Comparison of ENCODE assay signal across 2 cellular contexts in the genomic region with DNA sequence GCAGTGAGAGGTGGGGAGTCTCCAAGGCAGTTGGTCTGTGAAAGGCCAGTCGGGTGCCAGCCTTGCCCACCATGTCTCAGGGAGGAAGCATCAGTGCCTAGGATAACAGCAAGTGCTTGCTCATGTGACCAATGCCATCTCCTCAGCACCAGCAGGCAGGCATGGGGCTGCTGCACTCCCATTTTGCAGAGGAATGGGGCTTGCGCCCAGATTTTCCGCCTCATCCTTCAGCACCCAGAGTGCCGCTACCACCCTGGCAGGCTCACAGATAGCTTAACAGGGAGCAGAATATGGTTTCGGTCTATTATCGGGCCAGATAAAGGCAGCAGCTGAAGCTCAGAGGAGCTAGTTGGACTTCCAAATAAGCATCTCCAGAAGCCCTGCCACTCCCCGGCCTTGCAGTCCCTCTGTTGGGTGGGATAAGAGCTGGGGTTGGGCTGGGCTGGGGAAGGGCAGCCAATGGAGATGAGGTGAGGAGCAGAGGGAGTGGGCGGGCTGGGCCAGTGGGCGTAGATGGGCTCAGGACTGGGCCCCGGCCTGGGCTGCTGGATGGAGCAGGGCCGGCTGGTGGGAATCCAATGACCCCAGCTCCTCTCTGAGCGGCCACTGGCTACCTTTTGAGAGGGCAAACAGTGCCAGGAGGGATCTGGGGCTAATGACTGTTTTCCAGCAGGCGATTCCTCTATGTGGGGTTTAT.
TF ChIP-seq lines count a peak whose summit lies in the region.

No MANE protein-coding gene starts in this region.

TF ChIP-seq in GM23338, 12 proteins besides CTCF, POLR2A, EP300 and RAD21 (continues in another document):
- TF ChIP-seq STAT1 (IDR thresholded peaks at IDR 0.05; ENCODE audit: unreplicated experiment) (no peak), NANOG (IDR thresholded peaks at IDR 0.05; ENCODE audit: borderline replicate concordance) (no peak), CREB1 (CRISPR knock-in tag; IDR thresholded peaks at IDR 0.05; ENCODE audit: low read depth) (no peak), ZNF114 (CRISPR knock-in tag; IDR thresholded peaks at IDR 0.05) (no peak), ZNF331 (CRISPR knock-in tag; IDR thresholded peaks at IDR 0.05; ENCODE audit: low read depth) (no peak), EZH2phosphoT487 (IDR thresholded peaks at IDR 0.05; ENCODE audit: unreplicated experiment) (no peak), EZH2 (IDR thresholded peaks at IDR 0.05; ENCODE audit: low read depth, unreplicated experiment) (no peak), JUNB (IDR thresholded peaks at IDR 0.05; ENCODE audit: unreplicated experiment) (no peak)
- TF ChIP-seq, protein P1, sequence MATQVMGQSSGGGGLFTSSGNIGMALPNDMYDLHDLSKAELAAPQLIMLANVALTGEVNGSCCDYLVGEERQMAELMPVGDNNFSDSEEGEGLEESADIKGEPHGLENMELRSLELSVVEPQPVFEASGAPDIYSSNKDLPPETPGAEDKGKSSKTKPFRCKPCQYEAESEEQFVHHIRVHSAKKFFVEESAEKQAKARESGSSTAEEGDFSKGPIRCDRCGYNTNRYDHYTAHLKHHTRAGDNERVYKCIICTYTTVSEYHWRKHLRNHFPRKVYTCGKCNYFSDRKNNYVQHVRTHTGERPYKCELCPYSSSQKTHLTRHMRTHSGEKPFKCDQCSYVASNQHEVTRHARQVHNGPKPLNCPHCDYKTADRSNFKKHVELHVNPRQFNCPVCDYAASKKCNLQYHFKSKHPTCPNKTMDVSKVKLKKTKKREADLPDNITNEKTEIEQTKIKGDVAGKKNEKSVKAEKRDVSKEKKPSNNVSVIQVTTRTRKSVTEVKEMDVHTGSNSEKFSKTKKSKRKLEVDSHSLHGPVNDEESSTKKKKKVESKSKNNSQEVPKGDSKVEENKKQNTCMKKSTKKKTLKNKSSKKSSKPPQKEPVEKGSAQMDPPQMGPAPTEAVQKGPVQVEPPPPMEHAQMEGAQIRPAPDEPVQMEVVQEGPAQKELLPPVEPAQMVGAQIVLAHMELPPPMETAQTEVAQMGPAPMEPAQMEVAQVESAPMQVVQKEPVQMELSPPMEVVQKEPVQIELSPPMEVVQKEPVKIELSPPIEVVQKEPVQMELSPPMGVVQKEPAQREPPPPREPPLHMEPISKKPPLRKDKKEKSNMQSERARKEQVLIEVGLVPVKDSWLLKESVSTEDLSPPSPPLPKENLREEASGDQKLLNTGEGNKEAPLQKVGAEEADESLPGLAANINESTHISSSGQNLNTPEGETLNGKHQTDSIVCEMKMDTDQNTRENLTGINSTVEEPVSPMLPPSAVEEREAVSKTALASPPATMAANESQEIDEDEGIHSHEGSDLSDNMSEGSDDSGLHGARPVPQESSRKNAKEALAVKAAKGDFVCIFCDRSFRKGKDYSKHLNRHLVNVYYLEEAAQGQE (IDR thresholded peaks at IDR 0.05; ENCODE audit: unreplicated experiment), result no peak
- TF ChIP-seq, protein P2, sequence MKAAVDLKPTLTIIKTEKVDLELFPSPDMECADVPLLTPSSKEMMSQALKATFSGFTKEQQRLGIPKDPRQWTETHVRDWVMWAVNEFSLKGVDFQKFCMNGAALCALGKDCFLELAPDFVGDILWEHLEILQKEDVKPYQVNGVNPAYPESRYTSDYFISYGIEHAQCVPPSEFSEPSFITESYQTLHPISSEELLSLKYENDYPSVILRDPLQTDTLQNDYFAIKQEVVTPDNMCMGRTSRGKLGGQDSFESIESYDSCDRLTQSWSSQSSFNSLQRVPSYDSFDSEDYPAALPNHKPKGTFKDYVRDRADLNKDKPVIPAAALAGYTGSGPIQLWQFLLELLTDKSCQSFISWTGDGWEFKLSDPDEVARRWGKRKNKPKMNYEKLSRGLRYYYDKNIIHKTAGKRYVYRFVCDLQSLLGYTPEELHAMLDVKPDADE (IDR thresholded peaks at IDR 0.05), result no peak

TF ChIP-seq in H1, 55 proteins besides CTCF, POLR2A, EP300 and RAD21:
- TF ChIP-seq EGR1 (IDR thresholded peaks at IDR 0.05; ENCODE audit: borderline replicate concordance, low read depth, low read length) (peak; percentile 43; the same call in 1 of the 2 replicates), YY1 (IDR thresholded peaks at IDR 0.05; ENCODE audit: low read depth, low read length) (no peak)
